25 cellular contexts compared by ENCODE assay signal in genomic region chr20:9600562-9600961, GRCh38.
"Had no signal": no experiment of that assay in that cellular context is flagged by ENCODE, and none has a peak within 500 bp of the region (broad histone marks: within the 10 kb centered on the region; RNA-seq: fewer than 3 reads in every experiment).

No MANE protein-coding gene starts in this region.

- H3K4me1 Mint-ChIP-seq: activated naive CD8-positive, alpha-beta T cell treated with anti-CD3 and anti-CD28 coated beads, Interleukin-2, amount 10 ng/mL, durations not matched to agents 7 days and 5 days had no signal

- H3K27ac Mint-ChIP-seq: activated CD8-positive, alpha-beta T cell treated with anti-CD3 and anti-CD28 coated beads for 36 hours; activated naive CD8-positive, alpha-beta T cell treated with anti-CD3 and anti-CD28 coated beads, Interleukin-2, amount 10 ng/mL, durations not matched to agents 7 days and 5 days; activated T-cell treated with anti-CD3 and anti-CD28 coated beads, Interleukin-2, amount 50 U/mL, for 72 hours; activated T-helper 2 cell treated with anti-CD3 and anti-CD28 coated beads, Interferon-gamma antibody, Interleukin-2, Interleukin-4, amounts not matched to agents 10 μg/mL and 5 μg/mL and 100 μg/mL, durations not matched to agents 14 hours and 24 hours and 36 hours had no signal

- H3K36me3 ChIP-seq: adrenal gland, Peyer's patch, SJCRH30 had no signal

- ATAC-seq: activated CD4-positive, CD25-positive, alpha-beta regulatory T cell treated with anti-CD3 and anti-CD28 coated beads, Interleukin-2, amount 50 U/mL, for 24 hours; activated CD8-positive, alpha-beta T cell treated with anti-CD3 and anti-CD28 coated beads for 36 hours; activated T-cell treated with anti-CD3 and anti-CD28 coated beads, Interleukin-2, amount 50 U/mL, for 72 hours had no signal

- H3K9me3 Mint-ChIP-seq: activated CD8-positive, alpha-beta T cell treated with anti-CD3 and anti-CD28 coated beads for 36 hours; activated naive CD8-positive, alpha-beta T cell treated with anti-CD3 and anti-CD28 coated beads, Interleukin-2, amount 10 ng/mL, durations not matched to agents 7 days and 5 days; activated T-cell treated with anti-CD3 and anti-CD28 coated beads, Interleukin-2, amount 50 U/mL, for 72 hours; activated T-helper 2 cell treated with anti-CD3 and anti-CD28 coated beads, Interferon-gamma antibody, Interleukin-2, Interleukin-4, amounts not matched to agents 10 μg/mL and 5 μg/mL and 100 μg/mL, durations not matched to agents 14 hours and 24 hours and 36 hours had no signal

- H3K27me3 Mint-ChIP-seq: activated naive CD8-positive, alpha-beta T cell treated with anti-CD3 and anti-CD28 coated beads, Interleukin-2, amount 10 ng/mL, durations not matched to agents 7 days and 5 days had no signal

- H3K4me3 Mint-ChIP-seq: activated CD8-positive, alpha-beta T cell treated with anti-CD3 and anti-CD28 coated beads for 36 hours; activated naive CD8-positive, alpha-beta T cell treated with anti-CD3 and anti-CD28 coated beads, Interleukin-2, amount 10 ng/mL, durations not matched to agents 7 days and 5 days; activated T-cell treated with anti-CD3 and anti-CD28 coated beads, Interleukin-2, amount 50 U/mL, for 72 hours had no signal

- H3K4me3 ChIP-seq: adrenal gland, Peyer's patch, SJCRH30 had no signal

- H3K27ac ChIP-seq: adrenal gland, Peyer's patch, RWPE1, SJCRH30, VCaP had no signal

- H3K4me2 ChIP-seq: SK-N-SH had no signal

- H3K27me3 ChIP-seq: adrenal gland, Peyer's patch had no signal

- H3K36me3 Mint-ChIP-seq: activated naive CD8-positive, alpha-beta T cell treated with anti-CD3 and anti-CD28 coated beads, Interleukin-2, amount 10 ng/mL, durations not matched to agents 7 days and 5 days had no signal

- DNase-seq: activated CD4-positive, alpha-beta T cell treated with anti-CD3 and anti-CD28 coated beads for 4 hours; activated CD8-positive, alpha-beta memory T cell treated with anti-CD3 and anti-CD28 coated beads, Interleukin-2, amount 50 U/mL, for 4 hours; activated CD8-positive, alpha-beta T cell treated with anti-CD3 and anti-CD28 coated beads for 36 hours; activated naive CD4-positive, alpha-beta T cell treated with anti-CD3 and anti-CD28 coated beads, Interleukin-2, amount 50 U/mL, for 16 hours; activated naive CD8-positive, alpha-beta T cell treated with anti-CD3 and anti-CD28 coated beads, Interleukin-2, amount 10 ng/mL, durations not matched to agents 7 days and 5 days; activated T-cell treated with anti-CD3 and anti-CD28 coated beads, Interleukin-2, amount 50 U/mL, for 72 hours; adrenal gland; anterior cingulate cortex; cerebellar nuclear complex; Kasumi-1; NCI-H1694; NCI-H2029; NCI-H345; NCI-H510A; NCI-H69; NK-92 treated with Interleukin-12 subunit alpha and Interleukin-12 subunit beta, amount 100 ng/mL, for 24 hours; Peyer's patch; Right ventricle myocardium superior; SJCRH30; SK-N-SH; T-helper 1 cell had no signal

- H3K9ac ChIP-seq: SK-N-SH had no signal

- H3K9me2 ChIP-seq: SK-N-SH had no signal

- H3K9me3 ChIP-seq: adrenal gland, Peyer's patch had no signal

- H3K4me1 ChIP-seq: adrenal gland, Peyer's patch, SJCRH30 had no signal
